In genomic region chr19:815079-815774, GRCh38 we compare ENCODE assay signal across 19 cellular contexts. TPM values are rescaled to one million over a fixed set of nuclear protein-coding genes. Genes with fewer than 3 reads are reported as not detected.
A peak's percentile ranks its signal among the peaks of the same experiment; 100 is the strongest.
DNase-seq lines count a peak whose midpoint lies in the region; ATAC-seq and TF ChIP-seq lines count a peak whose summit lies in the region.
"Had no signal": no experiment of that assay in that cellular context is flagged by ENCODE, and none has a peak within 500 bp of the region (broad histone marks: within the 10 kb centered on the region; RNA-seq: fewer than 3 reads in every experiment).

No MANE protein-coding gene starts in this region.

- peak overlapping the region; percentile 82 to 93 for H3K27ac Mint-ChIP-seq in activated naive CD4-positive, alpha-beta T cell treated with anti-CD3 and anti-CD28 coated beads, Interleukin-2, amount 50 U/mL, for 72 hours
- no peak overlapping the region for H3K27ac Mint-ChIP-seq in activated CD8-positive, alpha-beta T cell treated with anti-CD3 and anti-CD28 coated beads, Interleukin-2, amount 10 ng/mL, durations not matched to agents 7 days and 5 days
- H3K27ac Mint-ChIP-seq in memory B cell, result peak overlapping the region; percentile 58

- DNase-seq in activated naive CD4-positive, alpha-beta T cell treated with anti-CD3 and anti-CD28 coated beads, Interleukin-2, amount 50 U/mL, for 72 hours (ENCODE audit: low spot score in 2 of 2), result no peak
- no peak for DNase-seq in activated naive CD4-positive, alpha-beta T cell treated with anti-CD3 and anti-CD28 coated beads, Interleukin-2, amount 50 U/mL, for 16 hours
- no peak for DNase-seq in activated CD8-positive, alpha-beta T cell treated with anti-CD3 and anti-CD28 coated beads, Interleukin-2, amount 10 ng/mL, durations not matched to agents 7 days and 5 days
- DNase-seq in memory B cell (ENCODE audit: low spot score in 2 of 2) (no peak), upper lobe of right lung (no peak), NCI-H1105 treated with DMSO at 0.1 percent for 48 hours (lab: John Stamatoyannopoulos, UW) (no peak), gastrocnemius medialis (no peak)
- DNase-seq in stimulated activated CD4-positive, alpha-beta T cell treated with anti-CD3 and anti-CD28 coated beads, Interleukin-2, amount 100 ng/mL, for 48 hours, result no peak
- DNase-seq: amygdala, GDM1, glutamatergic neuron, NCI-H2081 treated with DMSO at 0.1 percent for 48 hours, NCI-H526 treated with DMSO at 0.1 percent for 48 hours had no signal

- ATAC-seq in activated naive CD4-positive, alpha-beta T cell treated with anti-CD3 and anti-CD28 coated beads, Interleukin-2, amount 50 U/mL, for 72 hours, result peak; percentile 10 to 25
- peak; percentile 8 for ATAC-seq in activated CD8-positive, alpha-beta T cell treated with anti-CD3 and anti-CD28 coated beads, Interleukin-2, amount 10 ng/mL, durations not matched to agents 7 days and 5 days
- ATAC-seq in memory B cell (ENCODE audit: low read depth) (peak; percentile 14), upper lobe of right lung (peak; percentile 5), gastrocnemius medialis (no peak)

- TF ChIP-seq POLR2A in gastrocnemius medialis (IDR thresholded peaks at IDR 0.05), result no peak

- POLR2A ChIA-PET in activated CD8-positive, alpha-beta T cell treated with anti-CD3 and anti-CD28 coated beads, Interleukin-2, amount 10 ng/mL, durations not matched to agents 7 days and 5 days (lab: Charles Lee), result interaction anchor here (1.3 kb wide), 1 partner anchor 17 kb away, joined by 7 read pairs; no protein-coding TSS in a partner anchor

- TF ChIP-seq CTCF in upper lobe of right lung (IDR thresholded peaks at IDR 0.05) (no peak), gastrocnemius medialis (IDR thresholded peaks at IDR 0.05 in 4 of 5, conservative IDR thresholded peaks at IDR 0.05 in 1 of 5) (no peak)

- CTCF ChIA-PET in activated CD8-positive, alpha-beta T cell treated with anti-CD3 and anti-CD28 coated beads, Interleukin-2, amount 10 ng/mL, durations not matched to agents 7 days and 5 days (lab: Charles Lee), result no interaction called here

- H3K9me3 ChIP-seq in upper lobe of right lung, result no peaks in the 10 kb centered on the region
- H3K9me3 ChIP-seq in gastrocnemius medialis, result no peaks in the 10 kb centered on the region
- H3K9me3 ChIP-seq: thoracic aorta had no signal

- no peaks in the 10 kb centered on the region for H3K27me3 Mint-ChIP-seq in activated CD8-positive, alpha-beta T cell treated with anti-CD3 and anti-CD28 coated beads, Interleukin-2, amount 10 ng/mL, durations not matched to agents 7 days and 5 days (ENCODE audit: low read depth)
- no peaks in the 10 kb centered on the region for H3K27me3 Mint-ChIP-seq in memory B cell

- H3K27ac ChIP-seq in upper lobe of right lung (no peak overlapping the region), gastrocnemius medialis (no peak overlapping the region)
- H3K27ac ChIP-seq: thoracic aorta had no signal

- no peaks in the 10 kb centered on the region for H3K4me1 ChIP-seq in upper lobe of right lung
- H3K4me1 ChIP-seq in gastrocnemius medialis, result no peaks in the 10 kb centered on the region

- peaks cover 0 to 23% of the 10 kb centered on the region in 2 donors for H3K36me3 Mint-ChIP-seq in activated naive CD4-positive, alpha-beta T cell treated with anti-CD3 and anti-CD28 coated beads, Interleukin-2, amount 50 U/mL, for 72 hours
- H3K36me3 Mint-ChIP-seq in activated CD8-positive, alpha-beta T cell treated with anti-CD3 and anti-CD28 coated beads, Interleukin-2, amount 10 ng/mL, durations not matched to agents 7 days and 5 days (ENCODE audit: low read depth), result peaks cover 40% of the 10 kb centered on the region
- peaks cover 20% of the 10 kb centered on the region for H3K36me3 Mint-ChIP-seq in memory B cell

- intact Hi-C loops in upper lobe of right lung (cut with DNase I), result no loop called here
- intact Hi-C loops in gastrocnemius medialis (cut with DNase I; ENCODE audit: low total_unique reads), result no loop called here

- no peaks in the 10 kb centered on the region for H3K4me1 Mint-ChIP-seq in activated CD8-positive, alpha-beta T cell treated with anti-CD3 and anti-CD28 coated beads, Interleukin-2, amount 10 ng/mL, durations not matched to agents 7 days and 5 days (ENCODE audit: low read depth)
- H3K4me1 Mint-ChIP-seq in memory B cell, result peaks cover 4% of the 10 kb centered on the region

- H3K27me3 ChIP-seq in upper lobe of right lung, result no peaks in the 10 kb centered on the region
- no peaks in the 10 kb centered on the region for H3K27me3 ChIP-seq in gastrocnemius medialis

- in situ Hi-C loops in gastrocnemius medialis (cut with MboI; ENCODE audit: low sequenced_read_pairs in 4 of 4), result no loop called here

- H3K36me3 ChIP-seq in upper lobe of right lung (peaks cover 20% of the 10 kb centered on the region), gastrocnemius medialis (peaks cover 0 to 19% of the 10 kb centered on the region in 2 donors)

- no peak overlapping the region for H3K4me3 Mint-ChIP-seq in activated CD8-positive, alpha-beta T cell treated with anti-CD3 and anti-CD28 coated beads, Interleukin-2, amount 10 ng/mL, durations not matched to agents 7 days and 5 days
- H3K4me3 Mint-ChIP-seq in memory B cell, result no peak overlapping the region

- peaks cover 5 to 14% of the 10 kb centered on the region in 2 donors for H3K9me3 Mint-ChIP-seq in activated naive CD4-positive, alpha-beta T cell treated with anti-CD3 and anti-CD28 coated beads, Interleukin-2, amount 50 U/mL, for 72 hours
- H3K9me3 Mint-ChIP-seq in activated CD8-positive, alpha-beta T cell treated with anti-CD3 and anti-CD28 coated beads, Interleukin-2, amount 10 ng/mL, durations not matched to agents 7 days and 5 days (ENCODE audit: insufficient read depth), result no peaks in the 10 kb centered on the region
- H3K9me3 Mint-ChIP-seq in memory B cell, result peaks cover 5% of the 10 kb centered on the region

- H3K4me3 ChIP-seq in upper lobe of right lung, result no peak overlapping the region
- no peak overlapping the region for H3K4me3 ChIP-seq in gastrocnemius medialis
- H3K4me3 ChIP-seq: thoracic aorta had no signal

RNA-seq across cellular contexts. Expression of gene PLPPR3, which starts 6.5 kb away (rescaled TPM):
- not detected for total RNA-seq in activated naive CD4-positive, alpha-beta T cell treated with anti-CD3 and anti-CD28 coated beads, Interleukin-2, amount 50 U/mL, for 72 hours
- not detected for total RNA-seq in activated CD8-positive, alpha-beta T cell treated with anti-CD3 and anti-CD28 coated beads, Interleukin-2, amount 10 ng/mL, durations not matched to agents 7 days and 5 days
- 0.46 TPM for total RNA-seq in upper lobe of right lung
- total RNA-seq in gastrocnemius medialis, result not detected
- total RNA-seq: HT-29, thoracic aorta had no signal

RNA-seq across cellular contexts. Expression of gene AZU1, which starts 12.4 kb away (rescaled TPM):
- total RNA-seq in activated naive CD4-positive, alpha-beta T cell treated with anti-CD3 and anti-CD28 coated beads, Interleukin-2, amount 50 U/mL, for 72 hours, result not detected
- total RNA-seq in activated CD8-positive, alpha-beta T cell treated with anti-CD3 and anti-CD28 coated beads, Interleukin-2, amount 10 ng/mL, durations not matched to agents 7 days and 5 days, result not detected
- total RNA-seq in upper lobe of right lung, result 0.75 TPM
- total RNA-seq in gastrocnemius medialis, result not detected
- total RNA-seq: epithelial cell of proximal tubule, HT-29, M059J, mucosa of gallbladder, pulmonary artery endothelial cell had no signal

RNA-seq across cellular contexts. Expression of gene PTBP1, which starts 18.0 kb away (rescaled TPM):
- total RNA-seq in activated naive CD4-positive, alpha-beta T cell treated with anti-CD3 and anti-CD28 coated beads, Interleukin-2, amount 50 U/mL, for 72 hours, result 100 to 1,000 TPM; 485 to 591 TPM
- 100 to 1,000 TPM; 524 to 526 TPM for total RNA-seq in activated CD8-positive, alpha-beta T cell treated with anti-CD3 and anti-CD28 coated beads, Interleukin-2, amount 10 ng/mL, durations not matched to agents 7 days and 5 days
- total RNA-seq in upper lobe of right lung (245 TPM), gastrocnemius medialis (10 to 100 TPM; 29.8 to 51.7 (median 36.7) TPM)

RNA-seq across cellular contexts. Expression of gene PRTN3, which starts 25.6 kb away (rescaled TPM):
- not detected for total RNA-seq in activated naive CD4-positive, alpha-beta T cell treated with anti-CD3 and anti-CD28 coated beads, Interleukin-2, amount 50 U/mL, for 72 hours
- total RNA-seq in activated CD8-positive, alpha-beta T cell treated with anti-CD3 and anti-CD28 coated beads, Interleukin-2, amount 10 ng/mL, durations not matched to agents 7 days and 5 days, result not detected
- total RNA-seq in upper lobe of right lung (not detected), gastrocnemius medialis (under 1 TPM in 1 of 4 donors, not detected in 3; 0.51 TPM)
- total RNA-seq: epithelial cell of proximal tubule, HT-29, M059J, mucosa of gallbladder, pulmonary artery endothelial cell, thoracic aorta had no signal

RNA-seq across cellular contexts. Expression of gene ELANE, which starts 36.9 kb away (rescaled TPM):
- total RNA-seq in activated naive CD4-positive, alpha-beta T cell treated with anti-CD3 and anti-CD28 coated beads, Interleukin-2, amount 50 U/mL, for 72 hours, result not detected
- not detected for total RNA-seq in activated CD8-positive, alpha-beta T cell treated with anti-CD3 and anti-CD28 coated beads, Interleukin-2, amount 10 ng/mL, durations not matched to agents 7 days and 5 days
- total RNA-seq in upper lobe of right lung (0.52 TPM), gastrocnemius medialis (under 1 TPM in 2 of 4 donors, not detected in 2; 0.46 to 0.84 TPM)
- total RNA-seq: epithelial cell of proximal tubule, HT-29, M059J, mucosa of gallbladder, pulmonary artery endothelial cell had no signal

Comparison
In these comparisons a context has a peak if more than half of its experiments do, and no peak if none do; other contexts are left out.
1. ATAC-seq: peak in activated naive CD4-positive, alpha-beta T cell treated with anti-CD3 and anti-CD28 coated beads, Interleukin-2, amount 50 U/mL, for 72 hours (2 of 2), activated CD8-positive, alpha-beta T cell treated with anti-CD3 and anti-CD28 coated beads, Interleukin-2, amount 10 ng/mL, durations not matched to agents 7 days and 5 days (single experiment), memory B cell (single experiment) and upper lobe of right lung (single experiment); none in gastrocnemius medialis (0 of 2).